Comparison of ENCODE assay signal across 14 cellular contexts in genomic region chr20:35724321-35725230, GRCh38. TPM values are rescaled to one million over a fixed set of nuclear protein-coding genes. Genes with fewer than 3 reads are reported as not detected.
A peak's percentile ranks its signal among the peaks of the same experiment; 100 is the strongest.
DNase-seq lines count a peak whose midpoint lies in the region; ATAC-seq and TF ChIP-seq lines count a peak whose summit lies in the region.
"Had no signal": no experiment of that assay in that cellular context is flagged by ENCODE, and none has a peak within 500 bp of the region (broad histone marks: within the 10 kb centered on the region; RNA-seq: fewer than 3 reads in every experiment).

No MANE protein-coding gene starts in this region.

- H3K9me3 ChIP-seq in right atrium auricular region = no peaks in the 10 kb centered on the region
- H3K9me3 ChIP-seq: thyroid gland had no signal

- no peak overlapping the region for H3K4me3 ChIP-seq in right atrium auricular region
- H3K4me3 ChIP-seq: thyroid gland had no signal

- peaks cover 23 to 39% of the 10 kb centered on the region in 2 donors for H3K4me1 Mint-ChIP-seq in effector memory CD8-positive, alpha-beta T cell (ENCODE audit: low read depth in 2 of 2)

- H3K9me3 Mint-ChIP-seq in effector memory CD8-positive, alpha-beta T cell = no peaks in the 10 kb centered on the region
- H3K9me3 Mint-ChIP-seq: activated naive CD4-positive, alpha-beta T cell treated with anti-CD3 and anti-CD28 coated beads for 36 hours had no signal

- peaks cover 100% of the 10 kb centered on the region for H3K36me3 Mint-ChIP-seq in effector memory CD8-positive, alpha-beta T cell (ENCODE audit: insufficient read depth)

- TF ChIP-seq CTCF in right atrium auricular region (IDR thresholded peaks at IDR 0.05) = no peak

- no peaks in the 10 kb centered on the region for H3K27me3 Mint-ChIP-seq in effector memory CD8-positive, alpha-beta T cell

- no peak for DNase-seq in effector memory CD8-positive, alpha-beta T cell
- no peak for DNase-seq in right atrium auricular region (ENCODE audit: low spot score)
- no peak for DNase-seq in occipital lobe (lab: John Stamatoyannopoulos, UW)
- DNase-seq: activated CD4-positive, alpha-beta T cell treated with anti-CD3 and anti-CD28 coated beads, Interleukin-2, amount 50 U/mL, for 48 hours; activated naive CD4-positive, alpha-beta T cell treated with anti-CD3 and anti-CD28 coated beads for 36 hours; MV-4-11; NCI-H2171; posterior cingulate gyrus; stimulated activated CD4-positive, alpha-beta T cell treated with anti-CD3 and anti-CD28 coated beads, Interleukin-15, amount 100 ng/mL, for 24 hours; T1000; thyroid gland had no signal

- peaks cover 0 to 10% of the 10 kb centered on the region in 2 donors for H3K4me1 ChIP-seq in right atrium auricular region
- H3K4me1 ChIP-seq: thyroid gland had no signal

- no peak overlapping the region for H3K4me3 Mint-ChIP-seq in effector memory CD8-positive, alpha-beta T cell
- H3K4me3 Mint-ChIP-seq: activated naive CD4-positive, alpha-beta T cell treated with anti-CD3 and anti-CD28 coated beads for 36 hours had no signal

- no peak for ATAC-seq in effector memory CD8-positive, alpha-beta T cell (replicated peaks)
- ATAC-seq: Right ventricle myocardium inferior had no signal

- H3K27ac ChIP-seq in right atrium auricular region = no peak overlapping the region
- H3K27ac ChIP-seq: C4-2B, thyroid gland had no signal

- peaks cover 100% of the 10 kb centered on the region for H3K36me3 ChIP-seq in right atrium auricular region

- TF ChIP-seq POLR2A in GM19193 (IDR thresholded peaks at IDR 0.05; ENCODE audit: extremely low read depth, insufficient read depth, insufficient read length) = peak; percentile 32

- no peaks in the 10 kb centered on the region for H3K27me3 ChIP-seq in right atrium auricular region
- H3K27me3 ChIP-seq: thyroid gland had no signal

- peak overlapping the region; percentile 46 to 69 for H3K27ac Mint-ChIP-seq in effector memory CD8-positive, alpha-beta T cell
- H3K27ac Mint-ChIP-seq: activated naive CD4-positive, alpha-beta T cell treated with anti-CD3 and anti-CD28 coated beads for 36 hours had no signal

RNA-seq across cellular contexts. Expression of gene RBM39, which starts 17.5 kb away (rescaled TPM):
- total RNA-seq in right atrium auricular region (100 to 1,000 TPM; 106 to 112 TPM), occipital lobe (490 TPM)

RNA-seq across cellular contexts. Expression of gene ROMO1, which starts 25.4 kb away (rescaled TPM):
- total RNA-seq in right atrium auricular region = 100 to 1,000 TPM; 263 to 409 TPM
- total RNA-seq in occipital lobe = 57.4 TPM

RNA-seq across cellular contexts. Expression of gene NFS1, which starts 25.4 kb away (rescaled TPM):
- 10 to 100 TPM; 24.6 to 38.7 TPM for total RNA-seq in right atrium auricular region
- 40.6 TPM for total RNA-seq in occipital lobe

RNA-seq across cellular contexts. Expression of gene PHF20, which starts 47.2 kb away (rescaled TPM):
- total RNA-seq in right atrium auricular region = 10 to 100 TPM; 29.7 to 34.7 TPM
- 46.3 TPM for total RNA-seq in occipital lobe

RNA-seq across cellular contexts. Expression of gene CPNE1, which starts 59.9 kb away (rescaled TPM):
- total RNA-seq in right atrium auricular region = 10 to 100 TPM; 39.2 to 60.4 TPM
- 55.1 TPM for total RNA-seq in occipital lobe
